In the genomic region with DNA sequence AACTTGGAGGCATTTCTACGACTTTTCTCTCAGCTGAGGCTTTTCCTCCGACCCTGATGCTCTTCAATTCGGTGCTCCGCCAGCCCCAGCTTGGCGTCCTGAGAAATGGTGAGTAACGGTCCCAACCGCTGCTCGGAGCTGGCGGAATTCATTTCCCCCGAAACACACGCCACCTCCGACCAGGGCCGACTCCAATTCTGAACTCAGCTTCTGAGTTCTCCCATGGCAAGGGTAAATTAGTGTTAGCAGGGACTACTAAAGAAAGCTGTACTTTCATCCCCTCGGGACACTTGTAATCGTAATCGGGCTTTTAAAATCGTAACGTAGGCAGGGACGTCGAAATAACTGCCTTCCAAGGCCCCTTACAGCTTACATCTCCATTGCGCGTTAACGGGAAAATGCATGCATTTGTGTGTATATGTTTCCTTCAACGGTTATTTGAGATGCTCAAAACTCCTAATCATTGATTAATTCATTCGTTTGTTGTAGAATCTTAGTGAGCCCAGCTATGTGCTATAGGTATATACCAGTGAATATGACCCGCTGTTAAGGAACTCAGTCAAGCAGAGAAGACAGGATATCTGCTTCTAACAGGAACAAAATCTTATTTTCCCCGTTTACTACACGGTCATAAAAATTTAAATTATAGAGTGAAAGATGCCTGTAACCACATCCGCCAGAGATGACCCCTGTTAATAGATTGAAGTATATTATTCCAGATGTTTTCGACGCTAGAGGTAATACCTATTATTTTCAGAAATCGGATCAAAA, we compare ENCODE assay signal across 8 cellular contexts. TPM values are rescaled to one million over a fixed set of nuclear protein-coding genes. Genes with fewer than 3 reads are reported as not detected.
DNase-seq lines count a peak whose midpoint lies in the region; ATAC-seq and TF ChIP-seq lines count a peak whose summit lies in the region.

No MANE protein-coding gene starts in this region.

- no peaks in the 10 kb centered on the region for H3K27me3 ChIP-seq in left ventricle myocardium inferior (ENCODE audit: low read depth)

- DNase-seq in left ventricle myocardium inferior (no peak), left cardiac atrium (no peak), SK-N-MC (ENCODE audit: low read depth, low spot score) (no peak), germinal center (ENCODE audit: low spot score) (peak; percentile 16), GM20000 (ENCODE audit: low spot score) (no peak), SW 1271 (lab: John Stamatoyannopoulos, UW) (no peak)
- no peak for DNase-seq in stimulated activated effector memory CD8-positive, alpha-beta T cell treated with anti-CD3 and anti-CD28 coated beads, Interleukin-12 subunit alpha, Interleukin-12 subunit beta, amount 100 ng/mL, for 72 hours (ENCODE audit: low spot score in 2 of 2)

- ATAC-seq in left cardiac atrium (no peak), HG02938 (IDR thresholded peaks at IDR 0.05; ENCODE audit: unreplicated experiment) (peak; percentile 11)
- ATAC-seq in stimulated activated effector memory CD8-positive, alpha-beta T cell treated with anti-CD3 and anti-CD28 coated beads, Interleukin-12 subunit alpha, Interleukin-12 subunit beta, amount 100 ng/mL, for 72 hours = peak; percentile 19

- H3K4me1 Mint-ChIP-seq in stimulated activated effector memory CD8-positive, alpha-beta T cell treated with anti-CD3 and anti-CD28 coated beads, Interleukin-12 subunit alpha, Interleukin-12 subunit beta, amount 100 ng/mL, for 72 hours = peaks cover 51% of the 10 kb centered on the region

- H3K9me3 ChIP-seq in left ventricle myocardium inferior (replicated peaks) (no peaks in the 10 kb centered on the region), SK-N-MC (ENCODE audit: low read depth, low read length) (no peaks in the 10 kb centered on the region)

- no peak for TF ChIP-seq CTCF in left ventricle myocardium inferior (IDR thresholded peaks at IDR 0.05; ENCODE audit: borderline replicate concordance)
- TF ChIP-seq CTCF in GM20000 (IDR thresholded peaks at IDR 0.05; ENCODE audit: extremely low read depth, missing control alignments) = no peak

- peaks cover 70% of the 10 kb centered on the region for H3K36me3 Mint-ChIP-seq in stimulated activated effector memory CD8-positive, alpha-beta T cell treated with anti-CD3 and anti-CD28 coated beads, Interleukin-12 subunit alpha, Interleukin-12 subunit beta, amount 100 ng/mL, for 72 hours

- H3K27ac Mint-ChIP-seq in stimulated activated effector memory CD8-positive, alpha-beta T cell treated with anti-CD3 and anti-CD28 coated beads, Interleukin-12 subunit alpha, Interleukin-12 subunit beta, amount 100 ng/mL, for 72 hours = peak overlapping the region; percentile 97

- H3K27ac ChIP-seq in left ventricle myocardium inferior (replicated peaks) (peak overlapping the region; percentile 90), SK-N-MC (peak overlapping the region; percentile 72)

- peak overlapping the region; percentile 98 for H3K9ac ChIP-seq in SK-N-MC (ENCODE audit: insufficient read length)

- peaks cover 33% of the 10 kb centered on the region for H3K4me1 ChIP-seq in left ventricle myocardium inferior

- H3K36me3 ChIP-seq in left ventricle myocardium inferior = no peaks in the 10 kb centered on the region
- peaks cover 47% of the 10 kb centered on the region for H3K36me3 ChIP-seq in SK-N-MC (ENCODE audit: insufficient read depth, low read length)

- intact Hi-C loops in left ventricle myocardium inferior (cut with micrococcal nuclease) = no loop called here
- intact Hi-C loops in left cardiac atrium (cut with DNase I) = loop anchor here in 1 of 2 donors (10.0 kb wide), 1 partner anchor 341 kb away; no protein-coding TSS in a partner anchor

- no peaks in the 10 kb centered on the region for H3K9me3 Mint-ChIP-seq in stimulated activated effector memory CD8-positive, alpha-beta T cell treated with anti-CD3 and anti-CD28 coated beads, Interleukin-12 subunit alpha, Interleukin-12 subunit beta, amount 100 ng/mL, for 72 hours

- H3K4me3 ChIP-seq in left ventricle myocardium inferior (peak overlapping the region; percentile 68), SK-N-MC (peak overlapping the region; percentile 78)

- H3K4me3 Mint-ChIP-seq in stimulated activated effector memory CD8-positive, alpha-beta T cell treated with anti-CD3 and anti-CD28 coated beads, Interleukin-12 subunit alpha, Interleukin-12 subunit beta, amount 100 ng/mL, for 72 hours = peak overlapping the region; percentile 82

RNA-seq across cellular contexts. Expression of gene DTL, which starts 0.5 kb away (rescaled TPM):
- total RNA-seq in left ventricle myocardium inferior = 0.30 TPM
- 1 to 10 TPM in 1 of 2 donors, under 1 TPM in 1; 0.71 to 3.9 TPM for total RNA-seq in left cardiac atrium

RNA-seq across cellular contexts. Expression of gene INTS7, which starts 0.7 kb away (rescaled TPM):
- total RNA-seq in left ventricle myocardium inferior (9.5 TPM), left cardiac atrium (10 to 100 TPM in 1 of 2 donors, 1 to 10 TPM in 1; 8.1 to 10.2 TPM)

Comparison
In these comparisons a context has a peak if more than half of its experiments do, and no peak if none do; other contexts are left out.
1. ATAC-seq: peak in HG02938 (single experiment) and stimulated activated effector memory CD8-positive, alpha-beta T cell treated with anti-CD3 and anti-CD28 coated beads, Interleukin-12 subunit alpha, Interleukin-12 subunit beta, amount 100 ng/mL, for 72 hours (single experiment); none in left cardiac atrium (0 of 2).